In the genomic region with DNA sequence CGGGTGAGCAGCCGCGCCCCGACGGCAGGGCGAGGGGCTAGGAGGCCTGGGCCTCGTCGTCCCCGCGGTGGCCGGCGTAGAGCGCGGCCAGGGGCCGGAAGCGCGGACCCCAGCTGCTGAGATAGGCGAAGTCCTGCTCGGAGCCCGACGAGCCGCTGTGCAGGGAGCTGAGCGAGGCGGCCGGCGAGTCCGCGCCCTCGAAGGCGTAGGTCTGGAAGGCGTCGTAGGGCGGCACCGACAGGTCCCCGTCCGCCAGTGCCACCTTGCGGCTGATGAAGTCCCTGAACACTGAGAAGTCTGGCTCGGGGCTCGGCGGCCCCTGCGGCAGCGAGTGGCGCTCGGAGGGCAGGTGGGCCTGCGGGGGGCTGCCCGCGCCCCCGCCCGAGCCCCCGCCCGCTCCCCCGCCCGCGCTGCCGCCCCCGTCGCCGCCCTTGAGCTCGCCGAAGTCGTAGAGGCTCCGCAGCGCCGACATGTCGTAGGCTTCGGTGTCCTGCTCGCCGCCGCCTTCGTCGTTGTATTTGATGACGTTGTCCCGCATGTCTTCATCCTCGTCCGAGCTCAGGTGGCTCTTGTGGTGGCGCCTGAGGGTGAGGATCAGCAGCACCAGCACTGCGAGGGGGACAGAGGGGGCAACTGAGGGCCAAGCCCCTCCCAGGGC, we compare ENCODE assay signal across 8 cellular contexts. TPM values are rescaled to one million over a fixed set of nuclear protein-coding genes. Genes with fewer than 3 reads are reported as not detected.
DNase-seq lines count a peak whose midpoint lies in the region; ATAC-seq and TF ChIP-seq lines count a peak whose summit lies in the region.

No MANE protein-coding gene starts in this region.

- H3K4me3 Mint-ChIP-seq in neural progenitor cell: peak overlapping the region; percentile 59
- no peak overlapping the region for H3K4me3 Mint-ChIP-seq in Caco-2 (ENCODE audit: unreplicated experiment)

- H3K4me2 ChIP-seq in neural progenitor cell: peak overlapping the region; percentile 68

- H3K9me3 Mint-ChIP-seq in neural progenitor cell (no peaks in the 10 kb centered on the region), Caco-2 (ENCODE audit: unreplicated experiment) (no peaks in the 10 kb centered on the region)

- H4K20me1 ChIP-seq in neural progenitor cell (ENCODE audit: low read depth): no peaks in the 10 kb centered on the region

- POLR2A ChIA-PET in Caco-2 (lab: Charles Lee): no interaction called here

- H3K4me3 ChIP-seq in GM12865 (ENCODE audit: low read depth, low read length) (no peak overlapping the region), neural progenitor cell (peak overlapping the region; percentile 30), Caco-2 (ENCODE audit: low read depth, low read length) (no peak overlapping the region)

- no peak overlapping the region for H3K27ac Mint-ChIP-seq in neural progenitor cell
- no peak overlapping the region for H3K27ac Mint-ChIP-seq in Caco-2 (ENCODE audit: unreplicated experiment)

- H2AFZ ChIP-seq in neural progenitor cell (replicated peaks): peak overlapping the region; percentile 94

- H3K36me3 Mint-ChIP-seq in neural progenitor cell (no peaks in the 10 kb centered on the region), Caco-2 (ENCODE audit: insufficient read depth, unreplicated experiment) (no peaks in the 10 kb centered on the region)

- no peak overlapping the region for H3K27ac ChIP-seq in neural progenitor cell
- no peak overlapping the region for H3K27ac ChIP-seq in substantia nigra (ENCODE audit: low read depth, low read length, poor library complexity, severe bottlenecking)

- H3K36me3 ChIP-seq in neural progenitor cell (no peaks in the 10 kb centered on the region), Caco-2 (ENCODE audit: control insufficient read depth, insufficient read depth, low read length) (no peaks in the 10 kb centered on the region)

- ATAC-seq in GM21825 (IDR thresholded peaks at IDR 0.05; ENCODE audit: unreplicated experiment): no peak

- DNase-seq in GM12865 (ENCODE audit: low read depth) (peak; percentile 76), NCI-H748 treated with DMSO at 0.1 percent for 48 hours (lab: John Stamatoyannopoulos, UW) (peak; percentile 22), fibroblast of peridontal ligament (ENCODE audit: extremely low read depth) (peak; percentile 23), neural progenitor cell (ENCODE audit: low spot score) (peak; percentile 94), substantia nigra (lab: John Stamatoyannopoulos, UW) (peak in 26 of 49 donors; percentile 1 to 52 (median 18)), Caco-2 (no peak)
- peak; percentile 78 for DNase-seq in activated T-cell treated with anti-CD3 and anti-CD28 coated beads, Interleukin-2, amount 50 U/mL, for 1 hour

- no TSS peak for BruUV-seq in Caco-2 (replicated peaks; lab: Mats Ljungman, UMichigan)

- CTCF ChIA-PET in Caco-2 (lab: Charles Lee): no interaction called here

- H3K79me2 ChIP-seq in neural progenitor cell (ENCODE audit: low read depth): no peaks in the 10 kb centered on the region

- peaks cover 10% of the 10 kb centered on the region for H3F3A ChIP-seq in neural progenitor cell (ENCODE audit: low read depth)

- no peak overlapping the region for H3K9ac ChIP-seq in neural progenitor cell

- H3K4me1 Mint-ChIP-seq in neural progenitor cell: peaks cover 1% of the 10 kb centered on the region
- H3K4me1 Mint-ChIP-seq in Caco-2 (ENCODE audit: low read depth, unreplicated experiment): no peaks in the 10 kb centered on the region

- no peaks in the 10 kb centered on the region for H3K9me3 ChIP-seq in neural progenitor cell (ENCODE audit: low read depth)
- H3K9me3 ChIP-seq in Caco-2: no peaks in the 10 kb centered on the region

- H3K27me3 ChIP-seq in neural progenitor cell (peaks cover 65% of the 10 kb centered on the region), Caco-2 (replicated peaks; ENCODE audit: control insufficient read depth, insufficient read depth, low read length) (peaks cover 4% of the 10 kb centered on the region)

- intact Hi-C loops in Caco-2 (cut with micrococcal nuclease; ENCODE audit: unreplicated experiment): no loop called here

- H3K27me3 Mint-ChIP-seq in neural progenitor cell (ENCODE audit: insufficient read depth, low read depth): peaks cover 39% of the 10 kb centered on the region
- peaks cover 32% of the 10 kb centered on the region for H3K27me3 Mint-ChIP-seq in Caco-2 (ENCODE audit: insufficient read depth, unreplicated experiment)

- H3K4me1 ChIP-seq in neural progenitor cell (no peaks in the 10 kb centered on the region), Caco-2 (no peaks in the 10 kb centered on the region)

- TF ChIP-seq CTCF in GM12865 (IDR thresholded peaks at IDR 0.05; ENCODE audit: insufficient read depth, low read depth, low read length, missing control alignments): peak; percentile 71
- peak; percentile 64 for TF ChIP-seq CTCF in neural progenitor cell (IDR thresholded peaks at IDR 0.05)
- TF ChIP-seq CTCF in Caco-2 (IDR thresholded peaks at IDR 0.05; ENCODE audit: insufficient read depth in 1 of 2, low read depth in 1 of 2, low read length in 1 of 2, severe bottlenecking in 1 of 2, unreplicated experiment in 1 of 2): peak in 1 of 2 experiments; percentile 19

RNA-seq across cellular contexts. Expression of a gene that starts 56.5 kb away (rescaled TPM):
- total RNA-seq in neural progenitor cell (ENCODE audit: low replicate concordance) (11.0 and 14.0 TPM in 2 replicates), Caco-2 (2022) (not detected in 2 replicates)

Comparison
In these comparisons a context has a peak if more than half of its experiments do, and no peak if none do; other contexts are left out.
1. DNase-seq: peak in GM12865 (single experiment), NCI-H748 treated with DMSO at 0.1 percent for 48 hours (single experiment), activated T-cell treated with anti-CD3 and anti-CD28 coated beads, Interleukin-2, amount 50 U/mL, for 1 hour (single experiment), fibroblast of peridontal ligament (single experiment), neural progenitor cell (single experiment) and substantia nigra (26 of 49); none in Caco-2 (0 of 2).
2. RNA of a gene that starts 56.5 kb away (total RNA-seq): 11.0 to 14.0 TPM in neural progenitor cell; not detected in Caco-2; every median in the first group is over 10 times any median in the second.